Comparison of ENCODE assay signal across 13 cellular contexts in the genomic region with DNA sequence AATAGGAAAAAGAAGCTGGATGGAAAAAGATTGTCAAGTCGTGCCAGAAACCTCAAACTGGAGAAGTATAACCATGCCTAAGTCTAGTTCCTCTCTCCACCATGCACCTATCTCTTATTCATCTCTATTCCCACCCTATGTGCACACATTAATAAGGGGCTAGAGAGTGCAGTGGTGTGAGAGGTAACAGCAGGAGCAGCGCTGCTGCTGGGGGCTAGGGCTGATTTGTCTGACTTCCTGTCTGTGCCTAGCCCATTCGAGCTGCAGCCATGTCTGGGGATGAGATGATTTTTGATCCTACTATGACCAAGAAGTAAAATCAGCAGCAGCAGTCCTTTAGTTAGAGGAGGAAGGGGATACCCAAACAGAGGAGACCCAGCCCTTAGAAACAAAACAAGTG. TPM values are rescaled to one million over a fixed set of nuclear protein-coding genes. Genes with fewer than 3 reads are reported as not detected.
DNase-seq lines count a peak whose midpoint lies in the region; ATAC-seq and TF ChIP-seq lines count a peak whose summit lies in the region.
"Had no signal": no experiment of that assay in that cellular context is flagged by ENCODE, and none has a peak within 500 bp of the region (broad histone marks: within the 10 kb centered on the region; RNA-seq: fewer than 3 reads in every experiment).

No MANE protein-coding gene starts in this region.

- H3K4me3 Mint-ChIP-seq in activated CD4-positive, alpha-beta memory T cell treated with anti-CD3 and anti-CD28 coated beads for 36 hours, result no peak overlapping the region
- H3K4me3 Mint-ChIP-seq in activated CD4-positive, alpha-beta memory T cell treated with anti-CD3 and anti-CD28 coated beads, Interleukin-2, amount 10 ng/mL, durations not matched to agents 7 days and 5 days, result no peak overlapping the region
- H3K4me3 Mint-ChIP-seq in activated naive CD8-positive, alpha-beta T cell treated with anti-CD3 and anti-CD28 coated beads, Interleukin-2, amount 10 ng/mL, durations not matched to agents 7 days and 5 days, result peak overlapping the region; percentile 67
- H3K4me3 Mint-ChIP-seq in progenitor cell of endocrine pancreas (ENCODE audit: low read depth) (no peak overlapping the region), MCF 10A (ENCODE audit: unreplicated experiment) (no peak overlapping the region)

- peak overlapping the region; percentile 56 for H3K27ac Mint-ChIP-seq in activated CD4-positive, alpha-beta memory T cell treated with anti-CD3 and anti-CD28 coated beads for 36 hours
- no peak overlapping the region for H3K27ac Mint-ChIP-seq in activated CD4-positive, alpha-beta memory T cell treated with anti-CD3 and anti-CD28 coated beads, Interleukin-2, amount 10 ng/mL, durations not matched to agents 7 days and 5 days
- H3K27ac Mint-ChIP-seq in activated naive CD8-positive, alpha-beta T cell treated with anti-CD3 and anti-CD28 coated beads, Interleukin-2, amount 10 ng/mL, durations not matched to agents 7 days and 5 days, result peak overlapping the region; percentile 53
- H3K27ac Mint-ChIP-seq in progenitor cell of endocrine pancreas, result peak overlapping the region; percentile 26
- no peak overlapping the region for H3K27ac Mint-ChIP-seq in MCF 10A (ENCODE audit: low read depth, unreplicated experiment)

- H3K27me3 Mint-ChIP-seq in activated CD4-positive, alpha-beta memory T cell treated with anti-CD3 and anti-CD28 coated beads for 36 hours, result no peaks in the 10 kb centered on the region
- no peaks in the 10 kb centered on the region for H3K27me3 Mint-ChIP-seq in activated CD4-positive, alpha-beta memory T cell treated with anti-CD3 and anti-CD28 coated beads, Interleukin-2, amount 10 ng/mL, durations not matched to agents 7 days and 5 days
- no peaks in the 10 kb centered on the region for H3K27me3 Mint-ChIP-seq in activated naive CD8-positive, alpha-beta T cell treated with anti-CD3 and anti-CD28 coated beads, Interleukin-2, amount 10 ng/mL, durations not matched to agents 7 days and 5 days
- H3K27me3 Mint-ChIP-seq in progenitor cell of endocrine pancreas (no peaks in the 10 kb centered on the region), MCF 10A (ENCODE audit: insufficient read depth, unreplicated experiment) (no peaks in the 10 kb centered on the region)

- peaks cover 56% of the 10 kb centered on the region for H3K4me1 Mint-ChIP-seq in activated CD4-positive, alpha-beta memory T cell treated with anti-CD3 and anti-CD28 coated beads for 36 hours (ENCODE audit: low read depth)
- H3K4me1 Mint-ChIP-seq in activated CD4-positive, alpha-beta memory T cell treated with anti-CD3 and anti-CD28 coated beads, Interleukin-2, amount 10 ng/mL, durations not matched to agents 7 days and 5 days, result peaks cover 35% of the 10 kb centered on the region
- peaks cover 32% of the 10 kb centered on the region for H3K4me1 Mint-ChIP-seq in activated naive CD8-positive, alpha-beta T cell treated with anti-CD3 and anti-CD28 coated beads, Interleukin-2, amount 10 ng/mL, durations not matched to agents 7 days and 5 days
- peaks cover 20% of the 10 kb centered on the region for H3K4me1 Mint-ChIP-seq in progenitor cell of endocrine pancreas (ENCODE audit: low read depth)
- H3K4me1 Mint-ChIP-seq in MCF 10A (ENCODE audit: insufficient read depth, unreplicated experiment), result peaks cover 20% of the 10 kb centered on the region

- ATAC-seq in HG03460 (IDR thresholded peaks at IDR 0.05; ENCODE audit: unreplicated experiment) (peak; percentile 54), HG03442 (IDR thresholded peaks at IDR 0.05; ENCODE audit: unreplicated experiment) (no peak)
- peak; percentile 81 for ATAC-seq in activated naive CD8-positive, alpha-beta T cell treated with anti-CD3 and anti-CD28 coated beads, Interleukin-2, amount 10 ng/mL, durations not matched to agents 7 days and 5 days (ENCODE audit: low read depth)
- ATAC-seq: Panc1 had no signal

- TF ChIP-seq CTCF in progenitor cell of endocrine pancreas (IDR thresholded peaks at IDR 0.05; ENCODE audit: unreplicated experiment) (no peak), MCF 10A (IDR thresholded peaks at IDR 0.05; ENCODE audit: unreplicated experiment) (no peak)

- intact Hi-C loops in activated CD4-positive, alpha-beta memory T cell treated with anti-CD3 and anti-CD28 coated beads for 36 hours (cut with micrococcal nuclease), result loop anchor here (5.0 kb wide), 2 partner anchors 44 to 114 kb away; partner anchors contain the start of genes BCAS2 and TRIM33
- intact Hi-C loops in MCF 10A (cut with micrococcal nuclease), result no loop called here

- no peaks in the 10 kb centered on the region for H3K9me3 Mint-ChIP-seq in activated CD4-positive, alpha-beta memory T cell treated with anti-CD3 and anti-CD28 coated beads for 36 hours
- H3K9me3 Mint-ChIP-seq in activated CD4-positive, alpha-beta memory T cell treated with anti-CD3 and anti-CD28 coated beads, Interleukin-2, amount 10 ng/mL, durations not matched to agents 7 days and 5 days, result no peaks in the 10 kb centered on the region
- H3K9me3 Mint-ChIP-seq in activated naive CD8-positive, alpha-beta T cell treated with anti-CD3 and anti-CD28 coated beads, Interleukin-2, amount 10 ng/mL, durations not matched to agents 7 days and 5 days, result no peaks in the 10 kb centered on the region
- H3K9me3 Mint-ChIP-seq in progenitor cell of endocrine pancreas (ENCODE audit: low read depth) (no peaks in the 10 kb centered on the region), MCF 10A (ENCODE audit: unreplicated experiment) (peaks cover under 1% of the 10 kb centered on the region)

- BruUV-seq in MCF 10A (replicated peaks; lab: Mats Ljungman, UMichigan), result no TSS peak

- peaks cover 4% of the 10 kb centered on the region for H3K36me3 Mint-ChIP-seq in activated CD4-positive, alpha-beta memory T cell treated with anti-CD3 and anti-CD28 coated beads for 36 hours
- peaks cover 14% of the 10 kb centered on the region for H3K36me3 Mint-ChIP-seq in activated CD4-positive, alpha-beta memory T cell treated with anti-CD3 and anti-CD28 coated beads, Interleukin-2, amount 10 ng/mL, durations not matched to agents 7 days and 5 days (ENCODE audit: low read depth)
- H3K36me3 Mint-ChIP-seq in activated naive CD8-positive, alpha-beta T cell treated with anti-CD3 and anti-CD28 coated beads, Interleukin-2, amount 10 ng/mL, durations not matched to agents 7 days and 5 days, result peaks cover 15% of the 10 kb centered on the region
- H3K36me3 Mint-ChIP-seq in progenitor cell of endocrine pancreas (ENCODE audit: insufficient read depth) (peaks cover 4% of the 10 kb centered on the region), MCF 10A (ENCODE audit: insufficient read depth, unreplicated experiment) (peaks cover 14% of the 10 kb centered on the region)

- CTCF ChIA-PET in activated CD4-positive, alpha-beta memory T cell treated with anti-CD3 and anti-CD28 coated beads for 36 hours (lab: Charles Lee), result interaction anchor here (0.7 to 1.4 kb wide), 3 partner anchors 42 to 166 kb away, joined by 3 to 4 read pairs (median 3); no protein-coding TSS in a partner anchor
- CTCF ChIA-PET in activated CD4-positive, alpha-beta memory T cell treated with anti-CD3 and anti-CD28 coated beads, Interleukin-2, amount 10 ng/mL, durations not matched to agents 7 days and 5 days (lab: Charles Lee), result interaction anchor here (1.5 kb wide), 1 partner anchor 41 kb away, joined by 4 read pairs; no protein-coding TSS in a partner anchor
- CTCF ChIA-PET in MCF 10A (lab: Yijun Ruan, JAX), result interaction anchor here (0.7 to 1.2 kb wide), 5 partner anchors 8 to 412 kb away, joined by 3 to 5 read pairs (median 3); no protein-coding TSS in a partner anchor

- DNase-seq in activated CD4-positive, alpha-beta memory T cell treated with anti-CD3 and anti-CD28 coated beads for 36 hours, result peak; percentile 23
- no peak for DNase-seq in activated CD4-positive, alpha-beta memory T cell treated with anti-CD3 and anti-CD28 coated beads, Interleukin-2, amount 10 ng/mL, durations not matched to agents 7 days and 5 days
- DNase-seq in activated naive CD8-positive, alpha-beta T cell treated with anti-CD3 and anti-CD28 coated beads, Interleukin-2, amount 10 ng/mL, durations not matched to agents 7 days and 5 days, result no peak
- DNase-seq in progenitor cell of endocrine pancreas (ENCODE audit: low spot score, unreplicated experiment) (no peak), NCI-H2029 (lab: John Stamatoyannopoulos, UW) (no peak), MCF 10A (ENCODE audit: unreplicated experiment) (no peak)
- DNase-seq: aorta, DMS79, NCI-H2227 treated with DMSO at 0.1 percent for 48 hours, tibial artery had no signal

- POLR2A ChIA-PET in activated CD4-positive, alpha-beta memory T cell treated with anti-CD3 and anti-CD28 coated beads for 36 hours (lab: Charles Lee), result interaction anchor here (0.8 to 1.4 kb wide), 2 partner anchors 43 to 44 kb away, joined by 4 to 5 read pairs; partner anchors contain the start of gene TRIM33
- POLR2A ChIA-PET in activated CD4-positive, alpha-beta memory T cell treated with anti-CD3 and anti-CD28 coated beads, Interleukin-2, amount 10 ng/mL, durations not matched to agents 7 days and 5 days (lab: Charles Lee), result interaction anchor here (1.0 to 2.3 kb wide), 2 partner anchors 39 to 44 kb away, joined by 3 to 10 read pairs; no protein-coding TSS in a partner anchor
- POLR2A ChIA-PET in activated naive CD8-positive, alpha-beta T cell treated with anti-CD3 and anti-CD28 coated beads, Interleukin-2, amount 10 ng/mL, durations not matched to agents 7 days and 5 days (lab: Charles Lee), result interaction anchor here (0.5 to 2.4 kb wide), 4 partner anchors 14 to 102 kb away, joined by 3 to 17 read pairs (median 4); partner anchors contain the start of gene TRIM33
- POLR2A ChIA-PET in MCF 10A (lab: Yijun Ruan, JAX), result interaction anchor here (0.6 to 3.2 kb wide), 8 partner anchors 8 to 201 kb away, joined by 3 to 22 read pairs (median 4); partner anchors contain the start of gene TRIM33

RNA-seq across cellular contexts. Expression of gene TRIM33, which starts 43.0 kb away (rescaled TPM):
- total RNA-seq in activated CD4-positive, alpha-beta memory T cell treated with anti-CD3 and anti-CD28 coated beads for 36 hours, result 10 to 100 TPM; 26.9 to 27.9 TPM
- total RNA-seq in activated CD4-positive, alpha-beta memory T cell treated with anti-CD3 and anti-CD28 coated beads, Interleukin-2, amount 10 ng/mL, durations not matched to agents 7 days and 5 days, result 10 to 100 TPM; 36.0 to 36.5 TPM
- 10 to 100 TPM; 43.8 to 45.6 TPM for total RNA-seq in activated naive CD8-positive, alpha-beta T cell treated with anti-CD3 and anti-CD28 coated beads, Interleukin-2, amount 10 ng/mL, durations not matched to agents 7 days and 5 days
- 66.5 and 68.7 TPM in 2 replicates for total RNA-seq in progenitor cell of endocrine pancreas
- 33.2 and 38.3 TPM in 2 replicates for total RNA-seq in MCF 10A (2022)

Comparison
In these comparisons a context has a peak if more than half of its experiments do, and no peak if none do; other contexts are left out.
1. H3K27ac Mint-ChIP-seq: peak in activated CD4-positive, alpha-beta memory T cell treated with anti-CD3 and anti-CD28 coated beads for 36 hours (single experiment), activated naive CD8-positive, alpha-beta T cell treated with anti-CD3 and anti-CD28 coated beads, Interleukin-2, amount 10 ng/mL, durations not matched to agents 7 days and 5 days (single experiment) and progenitor cell of endocrine pancreas (single experiment); none in activated CD4-positive, alpha-beta memory T cell treated with anti-CD3 and anti-CD28 coated beads, Interleukin-2, amount 10 ng/mL, durations not matched to agents 7 days and 5 days (single experiment) and MCF 10A (single experiment).